15 cellular contexts compared by ENCODE assay signal in the genomic region with DNA sequence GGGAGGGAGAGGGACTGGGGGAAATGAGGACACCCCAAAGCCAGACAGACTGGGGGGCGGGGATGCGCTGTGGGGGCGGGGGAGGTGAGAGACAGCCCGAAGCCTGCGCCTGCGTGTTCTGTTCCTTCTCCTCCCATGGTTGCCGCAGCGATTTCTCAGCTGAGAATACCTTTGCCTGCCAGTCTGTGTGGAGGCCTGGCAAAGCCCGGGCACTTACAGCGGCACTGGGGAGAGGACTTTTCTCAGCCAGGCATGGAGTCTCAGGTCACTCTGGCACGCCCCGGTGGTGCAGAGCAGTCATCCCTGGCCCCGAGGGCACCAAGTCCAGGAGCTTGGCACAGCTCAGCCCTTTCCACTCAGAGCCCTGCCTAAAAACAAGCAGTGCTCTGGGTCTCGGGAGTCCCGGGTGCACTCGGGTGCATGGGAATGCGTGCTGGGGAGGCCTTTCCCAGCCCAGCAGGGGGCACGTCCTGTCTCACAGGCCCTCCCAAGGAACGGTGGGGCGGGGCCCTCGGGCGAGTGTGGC.
DNase-seq lines count a peak whose midpoint lies in the region; ATAC-seq, FAIRE-seq and TF ChIP-seq lines count a peak whose summit lies in the region.
"Had no signal": no experiment of that assay in that cellular context is flagged by ENCODE, and none has a peak within 500 bp of the region (broad histone marks: within the 10 kb centered on the region; RNA-seq: fewer than 3 reads in every experiment).

No MANE protein-coding gene starts in this region.

- WGBS in testis, 2 donors = 29 to 47% methylated on average over 8 to 22 of the region's 22 CpGs

- BruUV-seq in MCF 10A (replicated peaks; lab: Mats Ljungman, UMichigan) = no TSS peak

- CTCF ChIA-PET in MCF 10A (lab: Yijun Ruan, JAX) = no interaction called here

- H3K4me1 Mint-ChIP-seq in MCF 10A (ENCODE audit: insufficient read depth, unreplicated experiment) = peaks cover 6% of the 10 kb centered on the region

- H3K4me3 ChIP-seq in kidney (ENCODE audit: low read length in 2 of 2) = no peak overlapping the region
- peak overlapping the region; percentile 16 to 36 for H3K4me3 ChIP-seq in testis
- H3K4me3 ChIP-seq in BE2C (ENCODE audit: low read depth, low read length) = no peak overlapping the region
- H3K4me3 ChIP-seq: A549, skin epidermis had no signal

- peak; percentile 40 for DNase-seq in NCI-H82 (lab: John Stamatoyannopoulos, UW)
- no peak for DNase-seq in NCI-H82 treated with DMSO at 0.1 percent for 48 hours (lab: John Stamatoyannopoulos, UW; ENCODE audit: unreplicated experiment)
- DNase-seq in MCF 10A (ENCODE audit: unreplicated experiment) = peak; percentile 38
- peak; percentile 89 for DNase-seq in kidney
- peak; percentile 56 for DNase-seq in testis
- DNase-seq in BE2C = no peak
- DNase-seq in NCI-H2171 treated with DMSO at 0.1 percent for 48 hours (lab: John Stamatoyannopoulos, UW) = no peak
- DNase-seq: activated CD4-positive, alpha-beta T cell treated with anti-CD3 and anti-CD28 coated beads, Interleukin-2, amount 50 U/mL, for 1 hour; activated gamma-delta T cell treated with Interleukin-2 at 50 U/mL for 16 hours; H7; NCI-H1417 treated with DMSO at 0.1 percent for 48 hours had no signal

- TF ChIP-seq CTCF in MCF 10A (IDR thresholded peaks at IDR 0.05; ENCODE audit: unreplicated experiment) = no peak
- no peak for TF ChIP-seq CTCF in kidney (IDR thresholded peaks at IDR 0.05; ENCODE audit: borderline replicate concordance, extremely low read depth, insufficient read depth)
- no peak for TF ChIP-seq CTCF in testis (IDR thresholded peaks at IDR 0.05)
- TF ChIP-seq CTCF in BE2C (IDR thresholded peaks at IDR 0.05; ENCODE audit: low read depth, low read length) = no peak

- ATAC-seq in GM19395 (IDR thresholded peaks at IDR 0.05; ENCODE audit: unreplicated experiment) = no peak
- ATAC-seq: A549 had no signal

- no peak for TF ChIP-seq POLR2A in testis (IDR thresholded peaks at IDR 0.05)

- no peak overlapping the region for H3K27ac ChIP-seq in kidney (ENCODE audit: low read depth in 2 of 2, low read length in 2 of 2)
- no peak overlapping the region for H3K27ac ChIP-seq in testis
- H3K27ac ChIP-seq: A549 had no signal

- H3K27me3 ChIP-seq in testis (no peaks in the 10 kb centered on the region), BE2C (no peaks in the 10 kb centered on the region)

- no peak overlapping the region for H3K9ac ChIP-seq in kidney (ENCODE audit: low read length in 2 of 2)

- H3K9me3 ChIP-seq in kidney (ENCODE audit: control insufficient read depth in 1 of 2, low read length in 2 of 2) (no peaks in the 10 kb centered on the region), testis (no peaks in the 10 kb centered on the region), BE2C (no peaks in the 10 kb centered on the region)
- H3K9me3 ChIP-seq: A549 had no signal

- H3K9me3 Mint-ChIP-seq in MCF 10A (ENCODE audit: unreplicated experiment) = no peaks in the 10 kb centered on the region
- H3K9me3 Mint-ChIP-seq: type B pancreatic cell had no signal

- H3K4me1 ChIP-seq in kidney (ENCODE audit: control insufficient read depth in 1 of 2, insufficient read depth in 1 of 2, low read depth in 1 of 2, low read length in 2 of 2) (peaks cover 0 to 7% of the 10 kb centered on the region in 2 donors), testis (peaks cover 4% of the 10 kb centered on the region), BE2C (no peaks in the 10 kb centered on the region)
- H3K4me1 ChIP-seq: A549 had no signal

- H3K27me3 Mint-ChIP-seq in MCF 10A (ENCODE audit: insufficient read depth, unreplicated experiment) = no peaks in the 10 kb centered on the region

- H3K27ac Mint-ChIP-seq in MCF 10A (ENCODE audit: low read depth, unreplicated experiment) = no peak overlapping the region
- H3K27ac Mint-ChIP-seq: type B pancreatic cell had no signal

- no peak for FAIRE-seq in kidney (lab: Jason Lieb, UNC)
- FAIRE-seq: A549 had no signal

- H3K36me3 ChIP-seq in kidney (ENCODE audit: control insufficient read depth in 1 of 2, insufficient read depth in 2 of 2, low read length in 2 of 2) = no peaks in the 10 kb centered on the region
- no peaks in the 10 kb centered on the region for H3K36me3 ChIP-seq in testis (ENCODE audit: low read depth, missing control alignments)
- H3K36me3 ChIP-seq in BE2C = no peaks in the 10 kb centered on the region

- intact Hi-C loops in MCF 10A (cut with micrococcal nuclease) (no loop called here), kidney (cut with DNase I) (no loop called here), testis (cut with DNase I; ENCODE audit: low total_unique reads) (no loop called here)

- no peaks in the 10 kb centered on the region for H3K36me3 Mint-ChIP-seq in MCF 10A (ENCODE audit: insufficient read depth, unreplicated experiment)
- H3K36me3 Mint-ChIP-seq: type B pancreatic cell had no signal

- no peak overlapping the region for H3K4me3 Mint-ChIP-seq in MCF 10A (ENCODE audit: unreplicated experiment)
- H3K4me3 Mint-ChIP-seq: type B pancreatic cell had no signal

- POLR2A ChIA-PET in MCF 10A (lab: Yijun Ruan, JAX) = interaction anchor here (0.6 kb wide), 1 partner anchor 120 kb away, joined by 3 read pairs; no protein-coding TSS in a partner anchor

Comparison
In these comparisons a context has a peak if more than half of its experiments do, and no peak if none do; other contexts are left out.
1. DNase-seq: peak in NCI-H82 (single experiment), MCF 10A (single experiment), kidney (single experiment) and testis (single experiment); none in NCI-H82 treated with DMSO at 0.1 percent for 48 hours (single experiment), BE2C (single experiment) and NCI-H2171 treated with DMSO at 0.1 percent for 48 hours (single experiment).
2. H3K4me3 ChIP-seq: peak in testis (2 of 2); none in kidney (0 of 2) and BE2C (single experiment).